In the genomic region with DNA sequence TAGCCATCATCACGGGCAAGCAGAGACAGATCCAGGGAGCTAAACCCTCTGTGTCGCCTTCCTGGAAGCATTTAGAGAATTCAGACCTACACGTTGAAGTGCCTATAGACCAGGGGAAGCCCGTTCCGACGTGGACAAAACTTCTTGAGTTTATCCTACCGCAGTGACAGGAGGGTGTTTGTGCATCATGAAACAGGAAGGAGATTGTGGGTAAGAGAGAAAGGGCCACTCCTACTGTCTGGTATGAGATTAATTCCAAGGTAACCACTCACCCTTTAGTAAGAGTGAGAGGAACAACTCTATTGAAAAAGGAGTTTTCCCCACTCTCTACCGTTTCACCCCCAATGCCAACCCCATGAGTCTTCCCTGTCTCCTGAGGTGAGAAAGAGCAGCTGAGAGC, we compare ENCODE assay signal across 21 cellular contexts.
"Had no signal": no experiment of that assay in that cellular context is flagged by ENCODE, and none has a peak within 500 bp of the region (broad histone marks: within the 10 kb centered on the region; RNA-seq: fewer than 3 reads in every experiment).

No MANE protein-coding gene starts in this region.

- H3K4me1 Mint-ChIP-seq: naive thymus-derived CD4-positive, alpha-beta T cell; stimulated activated effector memory CD8-positive, alpha-beta T cell treated with anti-CD3 and anti-CD28 coated beads, Interleukin-12 subunit alpha, Interleukin-12 subunit beta, amount 100 ng/mL, for 72 hours had no signal

- FAIRE-seq: colon, frontal cortex had no signal

- H3K36me3 ChIP-seq: heart left ventricle, right lobe of liver, suprapubic skin, thyroid gland, upper lobe of right lung had no signal

- H3K27me3 Mint-ChIP-seq: dendritic cell treated with granulocyte-macrophage colony-stimulating factor and Interleukin-4, amounts not matched to agents 40 ng/mL and 50 ng/mL, for 4 days; effector memory CD8-positive, alpha-beta T cell had no signal

- H3K27ac Mint-ChIP-seq: dendritic cell treated with granulocyte-macrophage colony-stimulating factor and Interleukin-4, amounts not matched to agents 40 ng/mL and 50 ng/mL, for 4 days; effector memory CD8-positive, alpha-beta T cell; naive thymus-derived CD4-positive, alpha-beta T cell; nephron progenitor cell; stimulated activated effector memory CD8-positive, alpha-beta T cell treated with anti-CD3 and anti-CD28 coated beads, Interleukin-12 subunit alpha, Interleukin-12 subunit beta, amount 100 ng/mL, for 72 hours had no signal

- DNase-seq: effector memory CD8-positive, alpha-beta T cell; erythroblast; heart left ventricle; hippocampal formation; kidney glomerular epithelial cell; naive thymus-derived CD4-positive, alpha-beta T cell; nephron progenitor cell; psoas muscle; retina; right lobe of liver; stimulated activated CD4-positive, alpha-beta T cell treated with anti-CD3 and anti-CD28 coated beads, Interleukin-4, amount 100 ng/mL, for 1 hour; stimulated activated CD8-positive, alpha-beta memory T cell treated with anti-CD3 and anti-CD28 coated beads, Interleukin-4, amount 100 ng/mL, for 48 hours; stimulated activated naive CD8-positive, alpha-beta T cell treated with anti-CD3 and anti-CD28 coated beads, Interleukin-15, Interleukin-2, amounts not matched to agents 100 U/mL and 50 U/mL, for 24 hours; thyroid gland; upper lobe of right lung had no signal

- H3K4me1 ChIP-seq: heart left ventricle, parathyroid adenoma, psoas muscle, right lobe of liver, thyroid gland, upper lobe of right lung had no signal

- H3K36me3 Mint-ChIP-seq: naive thymus-derived CD4-positive, alpha-beta T cell; stimulated activated effector memory CD8-positive, alpha-beta T cell treated with anti-CD3 and anti-CD28 coated beads, Interleukin-12 subunit alpha, Interleukin-12 subunit beta, amount 100 ng/mL, for 72 hours had no signal

- H3K27me3 ChIP-seq: heart left ventricle, right lobe of liver, suprapubic skin, thyroid gland, upper lobe of right lung had no signal

- H3K4me3 ChIP-seq: heart left ventricle, psoas muscle, right lobe of liver, suprapubic skin, thyroid gland, upper lobe of right lung had no signal

- ATAC-seq: effector memory CD8-positive, alpha-beta T cell; heart left ventricle; naive thymus-derived CD4-positive, alpha-beta T cell; psoas muscle; right lobe of liver; stimulated activated effector memory CD8-positive, alpha-beta T cell treated with anti-CD3 and anti-CD28 coated beads, Interleukin-12 subunit alpha, Interleukin-12 subunit beta, amount 100 ng/mL, for 72 hours; stimulated activated naive CD8-positive, alpha-beta T cell treated with anti-CD3 and anti-CD28 coated beads, Interleukin-15, Interleukin-2, amounts not matched to agents 100 U/mL and 50 U/mL, for 24 hours; upper lobe of right lung had no signal

- H3K9me3 ChIP-seq: heart left ventricle, psoas muscle, right lobe of liver, suprapubic skin, thyroid gland, upper lobe of right lung had no signal

- H3K27ac ChIP-seq: heart left ventricle, parathyroid adenoma, psoas muscle, right lobe of liver, suprapubic skin, thyroid gland, upper lobe of right lung had no signal

- H3K9me3 Mint-ChIP-seq: dendritic cell treated with granulocyte-macrophage colony-stimulating factor and Interleukin-4, amounts not matched to agents 40 ng/mL and 50 ng/mL, for 4 days had no signal

- H3K4me3 Mint-ChIP-seq: dendritic cell treated with granulocyte-macrophage colony-stimulating factor and Interleukin-4, amounts not matched to agents 40 ng/mL and 50 ng/mL, for 4 days; effector memory CD8-positive, alpha-beta T cell; naive thymus-derived CD4-positive, alpha-beta T cell; nephron progenitor cell; stimulated activated effector memory CD8-positive, alpha-beta T cell treated with anti-CD3 and anti-CD28 coated beads, Interleukin-12 subunit alpha, Interleukin-12 subunit beta, amount 100 ng/mL, for 72 hours had no signal
